12 cellular contexts compared by ENCODE assay signal in the genomic region with DNA sequence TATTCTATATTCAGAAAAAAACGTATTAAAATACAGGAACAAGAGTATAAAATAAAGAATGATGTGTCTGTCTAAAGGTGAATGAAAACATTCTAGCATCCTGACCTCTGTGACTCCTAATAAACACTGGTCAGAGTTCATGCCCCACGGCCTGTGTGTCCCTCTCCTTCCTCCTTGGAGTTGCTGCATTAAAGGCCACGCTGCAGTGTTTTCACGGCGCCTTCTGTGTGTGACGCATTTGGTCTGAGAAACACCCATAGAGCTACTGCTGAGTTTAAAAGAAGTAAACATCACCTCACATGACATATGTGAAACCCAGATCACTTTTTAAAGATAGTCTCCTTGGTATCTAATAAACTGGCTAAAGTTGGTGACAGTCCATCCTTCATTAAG.
DNase-seq lines count a peak whose midpoint lies in the region; ATAC-seq and TF ChIP-seq lines count a peak whose summit lies in the region.
"Had no signal": no experiment of that assay in that cellular context is flagged by ENCODE, and none has a peak within 500 bp of the region (broad histone marks: within the 10 kb centered on the region; RNA-seq: fewer than 3 reads in every experiment).

No MANE protein-coding gene starts in this region.

- dilution Hi-C loops in IMR-90 (cut with HindIII; ENCODE audit: low sequenced_read_pairs, unreplicated experiment), result no loop called here

- H3K36me3 ChIP-seq in IMR-90 (ENCODE audit: control insufficient read depth, insufficient read depth, low read length) (peaks cover 22% of the 10 kb centered on the region), ascending aorta (peaks cover 14 to 15% of the 10 kb centered on the region in 2 donors), muscle layer of duodenum (ENCODE audit: control insufficient read depth in 1 of 2, insufficient read depth in 2 of 2, low read length in 2 of 2) (peaks cover 0 to 18% of the 10 kb centered on the region in 2 donors), thoracic aorta (peaks cover 7% of the 10 kb centered on the region)

- no peak overlapping the region for H3K4ac ChIP-seq in IMR-90 (ENCODE audit: low read depth, low read length)

- ATAC-seq in IMR-90 (ENCODE audit: low read depth), result no peak
- ATAC-seq in thoracic aorta (ENCODE audit: insufficient number of reproducible peaks, low FRiP score, low read depth), result no peak
- no peak for ATAC-seq in HG02623 (IDR thresholded peaks at IDR 0.05; ENCODE audit: unreplicated experiment)
- no peak for ATAC-seq in HG03175 (IDR thresholded peaks at IDR 0.05; ENCODE audit: unreplicated experiment)
- ATAC-seq in GM18520 (IDR thresholded peaks at IDR 0.05; ENCODE audit: unreplicated experiment), result no peak

- H3K18ac ChIP-seq in IMR-90 (ENCODE audit: low read depth, low read length), result no peak overlapping the region

- TF ChIP-seq POLR2A in IMR-90 (IDR thresholded peaks at IDR 0.05; ENCODE audit: low read depth, low read length), result no peak

- H2BK15ac ChIP-seq in IMR-90 (ENCODE audit: low read depth, low read length), result no peak overlapping the region

- H4K91ac ChIP-seq in IMR-90 (ENCODE audit: insufficient read depth, low read depth, low read length), result no peak overlapping the region

- H2BK120ac ChIP-seq in IMR-90 (ENCODE audit: low read depth, low read length), result no peak overlapping the region

- no peak overlapping the region for H3K56ac ChIP-seq in IMR-90 (ENCODE audit: extremely low read depth, insufficient read depth, low read length)

- BruUV-seq in IMR-90 (replicated peaks; lab: Mats Ljungman, UMichigan), result no TSS peak

- H3K9me3 Mint-ChIP-seq in chondrocyte (ENCODE audit: low read depth), result no peaks in the 10 kb centered on the region

- no peak overlapping the region for H3K4me2 ChIP-seq in IMR-90 (ENCODE audit: low read depth, low read length)

- no peak overlapping the region for H2BK5ac ChIP-seq in IMR-90 (ENCODE audit: low read depth, low read length, poor library complexity, severe bottlenecking)

- peak overlapping the region; percentile 37; the same call in 1 of the 2 replicates for H2AK5ac ChIP-seq in IMR-90 (ENCODE audit: low read depth, low read length)

- CTCF ChIA-PET in IMR-90 (lab: Yijun Ruan, JAX), result interaction anchor here (0.6 to 2.5 kb wide), 6 partner anchors 39 to 517 kb away, joined by 3 to 12 read pairs (median 4); no protein-coding TSS in a partner anchor

- TF ChIP-seq CTCF in IMR-90 (conservative IDR thresholded peaks at IDR 0.05; ENCODE audit: low read depth, low read length) (no peak), ascending aorta (IDR thresholded peaks at IDR 0.05) (no peak), thoracic aorta (IDR thresholded peaks at IDR 0.05) (no peak), chondrocyte (IDR thresholded peaks at IDR 0.05) (no peak)

- intact Hi-C loops in IMR-90 (cut with micrococcal nuclease) (loop anchor here (1.0 kb wide), 2 partner anchors 127 to 191 kb away; a partner anchor contains a TSS), ascending aorta (cut with DNase I) (loop anchor here (1.0 to 10.0 kb wide), 4 partner anchors 71 to 458 kb away; a partner anchor contains a TSS)

- H3K9me1 ChIP-seq in IMR-90 (ENCODE audit: insufficient read depth, low read length), result peaks cover 24% of the 10 kb centered on the region

- H3K4me3 Mint-ChIP-seq in chondrocyte (ENCODE audit: unreplicated experiment), result no peak overlapping the region
- H3K4me3 Mint-ChIP-seq: B cell had no signal

- H3K4me3 ChIP-seq in IMR-90 (ENCODE audit: insufficient read depth, low read depth, low read length) (no peak overlapping the region), ascending aorta (no peak overlapping the region), muscle layer of duodenum (ENCODE audit: low read depth in 1 of 2, low read length in 2 of 2) (no peak overlapping the region), thoracic aorta (no peak overlapping the region)

- H4K20me1 ChIP-seq in IMR-90 (ENCODE audit: insufficient read depth, low read length), result peaks cover 14% of the 10 kb centered on the region

- H4K5ac ChIP-seq in IMR-90 (ENCODE audit: low read depth, low read length), result no peak overlapping the region

- H4K8ac ChIP-seq in IMR-90 (ENCODE audit: low read depth in 2 of 2, low read length in 2 of 2), result no peak overlapping the region

- H3K27me3 ChIP-seq in IMR-90 (ENCODE audit: control insufficient read depth, insufficient read depth, low read length) (no peaks in the 10 kb centered on the region), ascending aorta (no peaks in the 10 kb centered on the region), muscle layer of duodenum (ENCODE audit: low read depth, low read length) (no peaks in the 10 kb centered on the region), thoracic aorta (replicated peaks; ENCODE audit: insufficient read depth) (no peaks in the 10 kb centered on the region)

- no peak for TF ChIP-seq RAD21 in IMR-90 (IDR thresholded peaks at IDR 0.05; ENCODE audit: low read length)

- H3K4me1 Mint-ChIP-seq in chondrocyte (ENCODE audit: low read depth), result peaks cover 58% of the 10 kb centered on the region

- H3K79me1 ChIP-seq in IMR-90 (ENCODE audit: low read depth in 1 of 2, low read length in 2 of 2), result peaks cover 36 to 75% of the 10 kb centered on the region in 2 experiments

- peaks cover 27% of the 10 kb centered on the region for H3K36me3 Mint-ChIP-seq in chondrocyte (ENCODE audit: low read depth)

- H3K4me1 ChIP-seq in IMR-90 (ENCODE audit: control insufficient read depth, insufficient read depth, low read length), result peaks cover 12% of the 10 kb centered on the region
- H3K4me1 ChIP-seq in ascending aorta, result peaks cover 0 to 16% of the 10 kb centered on the region in 2 donors
- H3K4me1 ChIP-seq in muscle layer of duodenum (ENCODE audit: control insufficient read depth in 1 of 2, insufficient read depth in 2 of 2, low read length in 2 of 2), result peaks cover 8 to 26% of the 10 kb centered on the region in 2 donors
- H3K4me1 ChIP-seq in thoracic aorta (ENCODE audit: control insufficient read depth in 1 of 2, low read depth in 2 of 2), result peaks cover 5 to 62% of the 10 kb centered on the region in 2 donors

- no peaks in the 10 kb centered on the region for H3K27me3 Mint-ChIP-seq in chondrocyte (ENCODE audit: low read depth)

- H2AFZ ChIP-seq in IMR-90 (replicated peaks; ENCODE audit: low read length, poor library complexity), result no peak overlapping the region

- in situ Hi-C loops in IMR-90 (cut with MboI; ENCODE audit: low sequenced_read_pairs), result loop anchor here (10.0 to 25.0 kb wide), 3 partner anchors 128 to 471 kb away; a partner anchor contains a TSS

- H3K9ac ChIP-seq in IMR-90 (ENCODE audit: low read depth, low read length), result no peak overlapping the region

- no peak overlapping the region for H3K27ac ChIP-seq in IMR-90 (ENCODE audit: insufficient read depth, low read length)
- H3K27ac ChIP-seq in ascending aorta, result peak overlapping the region; percentile 35 to 63
- peak overlapping the region; percentile 41 for H3K27ac ChIP-seq in muscle layer of duodenum (ENCODE audit: low read length)
- H3K27ac ChIP-seq in thoracic aorta, result peak overlapping the region; percentile 32 to 34
- H3K27ac ChIP-seq: HL-60 had no signal

- POLR2A ChIA-PET in IMR-90 (lab: Charles Lee; ENCODE audit: unreplicated experiment), result no interaction called here

- DNase-seq in IMR-90, result no peak
- DNase-seq in ascending aorta (ENCODE audit: low spot score in 2 of 2), result peak in 1 of 2 donors; percentile 56
- no peak for DNase-seq in thoracic aorta (ENCODE audit: low spot score)
- DNase-seq in chondrocyte (ENCODE audit: low spot score), result no peak
- DNase-seq: KG1, Right ventricle myocardium superior had no signal

- no peak overlapping the region for H2AK9ac ChIP-seq in IMR-90 (replicated peaks; ENCODE audit: low read depth, low read length, poor library complexity)

- no peak overlapping the region for H3K23ac ChIP-seq in IMR-90 (ENCODE audit: low read depth, low read length)

- H3K14ac ChIP-seq in IMR-90 (replicated peaks; ENCODE audit: low read depth, low read length), result no peak overlapping the region

- H3K9me3 ChIP-seq in IMR-90 (ENCODE audit: control insufficient read depth, insufficient read depth, low read length) (no peaks in the 10 kb centered on the region), ascending aorta (no peaks in the 10 kb centered on the region), muscle layer of duodenum (ENCODE audit: control insufficient read depth in 1 of 2, low read length in 2 of 2) (no peaks in the 10 kb centered on the region), thoracic aorta (no peaks in the 10 kb centered on the region)

- WGBS in IMR-90 (ENCODE audit: extremely low coverage in 2 of 2, insufficient read length in 1 of 2), 2 experiments, result 100% methylated on average over 2 of the region's 6 CpGs; no CpG with 5 or more reads in 1 of the 2 experiments

- H2BK20ac ChIP-seq in IMR-90 (ENCODE audit: low read depth, low read length), result no peak overlapping the region

- no peak overlapping the region for H3K27ac Mint-ChIP-seq in chondrocyte (ENCODE audit: unreplicated experiment)
- H3K27ac Mint-ChIP-seq: B cell had no signal

TF ChIP-seq in IMR-90, 13 proteins besides CTCF, POLR2A, EP300 and RAD21:
- TF ChIP-seq, protein P1, sequence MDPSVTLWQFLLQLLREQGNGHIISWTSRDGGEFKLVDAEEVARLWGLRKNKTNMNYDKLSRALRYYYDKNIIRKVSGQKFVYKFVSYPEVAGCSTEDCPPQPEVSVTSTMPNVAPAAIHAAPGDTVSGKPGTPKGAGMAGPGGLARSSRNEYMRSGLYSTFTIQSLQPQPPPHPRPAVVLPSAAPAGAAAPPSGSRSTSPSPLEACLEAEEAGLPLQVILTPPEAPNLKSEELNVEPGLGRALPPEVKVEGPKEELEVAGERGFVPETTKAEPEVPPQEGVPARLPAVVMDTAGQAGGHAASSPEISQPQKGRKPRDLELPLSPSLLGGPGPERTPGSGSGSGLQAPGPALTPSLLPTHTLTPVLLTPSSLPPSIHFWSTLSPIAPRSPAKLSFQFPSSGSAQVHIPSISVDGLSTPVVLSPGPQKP (IDR thresholded peaks at IDR 0.05; ENCODE audit: borderline replicate concordance, low read depth, low read length), result no peak
- no peak for TF ChIP-seq NFE2L2 (IDR thresholded peaks at IDR 0.05; ENCODE audit: low read depth, low read length)
- TF ChIP-seq MXI1 (IDR thresholded peaks at IDR 0.05; ENCODE audit: borderline replicate concordance, low read depth, low read length), result no peak
- TF ChIP-seq RCOR1 (IDR thresholded peaks at IDR 0.05; ENCODE audit: insufficient replicate concordance, low read length), result no peak
- TF ChIP-seq MAFK (IDR thresholded peaks at IDR 0.05; ENCODE audit: low read depth, low read length), result no peak
- TF ChIP-seq CEBPB (IDR thresholded peaks at IDR 0.05; ENCODE audit: low read depth, low read length), result no peak
